In genomic region chr2:26477126-26477910, GRCh38 we compare ENCODE assay signal across 9 cellular contexts. TPM values are rescaled to one million over a fixed set of nuclear protein-coding genes. Genes with fewer than 3 reads are reported as not detected.
DNase-seq lines count a peak whose midpoint lies in the region; ATAC-seq and TF ChIP-seq lines count a peak whose summit lies in the region.
"Had no signal": no experiment of that assay in that cellular context is flagged by ENCODE, and none has a peak within 500 bp of the region (broad histone marks: within the 10 kb centered on the region; RNA-seq: fewer than 3 reads in every experiment).

No MANE protein-coding gene starts in this region.

- WGBS in adrenal gland, 4 donors: 67 to 80% (median 74%) methylated on average over 9 to 33 of the region's 33 CpGs

- H4K20me1 ChIP-seq in GM23338 (replicated peaks; ENCODE audit: insufficient read depth): no peaks in the 10 kb centered on the region
- no peaks in the 10 kb centered on the region for H4K20me1 ChIP-seq in PC-9 (ENCODE audit: insufficient read depth)

- H3K4me2 ChIP-seq in GM23338 (no peak overlapping the region), PC-9 (no peak overlapping the region)

- H3K36me3 Mint-ChIP-seq in CD14-positive monocyte (no peaks in the 10 kb centered on the region), GM23338 (ENCODE audit: low read depth) (no peaks in the 10 kb centered on the region), mesothelial cell of epicardium (no peaks in the 10 kb centered on the region)
- H3K36me3 Mint-ChIP-seq in activated T-helper 1 cell treated with anti-CD3 and anti-CD28 coated beads, Interleukin-12 subunit alpha, Interleukin-12 subunit beta, Interleukin-2, Interleukin-4 antibody, amounts not matched to agents 30 ng/mL and 10 ng/mL and 1 ng/mL, durations not matched to agents 14 hours and 24 hours and 36 hours (ENCODE audit: low read depth): no peaks in the 10 kb centered on the region

- CTCF ChIA-PET in PC-9 (lab: Charles Lee): interaction anchor here (0.7 kb wide), 1 partner anchor 599 kb away, joined by 5 read pairs; the partner anchor contains the start of gene ASXL2

- intact Hi-C loops in CD14-positive monocyte (cut with micrococcal nuclease) (no loop called here), adrenal gland (cut with DNase I) (no loop called here), PC-9 (cut with micrococcal nuclease; ENCODE audit: unreplicated experiment) (no loop called here)
- intact Hi-C loops in activated T-helper 1 cell treated with anti-CD3 and anti-CD28 coated beads, Interleukin-12 subunit alpha, Interleukin-12 subunit beta, Interleukin-2, Interleukin-4 antibody, amounts not matched to agents 30 ng/mL and 10 ng/mL and 1 ng/mL, durations not matched to agents 14 hours and 24 hours and 36 hours (cut with micrococcal nuclease): no loop called here

- POLR2A ChIA-PET in PC-9 (lab: Charles Lee; ENCODE audit: unreplicated experiment): no interaction called here

- no peak for TF ChIP-seq POLR2A in adrenal gland (IDR thresholded peaks at IDR 0.05)

- BruUV-seq in PC-9 (replicated peaks; lab: Mats Ljungman, UMichigan): no TSS peak

- DNase-seq in CD14-positive monocyte (ENCODE audit: low spot score): no peak
- DNase-seq in GM23338 (ENCODE audit: low spot score): peak; percentile 29
- DNase-seq in activated T-helper 1 cell treated with anti-CD3 and anti-CD28 coated beads, Interleukin-12 subunit alpha, Interleukin-12 subunit beta, Interleukin-2, Interleukin-4 antibody, amounts not matched to agents 30 ng/mL and 10 ng/mL and 1 ng/mL, durations not matched to agents 14 hours and 24 hours and 36 hours (ENCODE audit: low spot score): no peak
- peak in 1 of 2 experiments; percentile 13 for DNase-seq in mesothelial cell of epicardium (ENCODE audit: low spot score in 2 of 2, unreplicated experiment in 2 of 2)
- DNase-seq in adrenal gland: no peak
- no peak for DNase-seq in PC-9
- DNase-seq: colonic mucosa had no signal

- TF ChIP-seq CTCF in CD14-positive monocyte (IDR thresholded peaks at IDR 0.05): no peak
- TF ChIP-seq CTCF in GM23338 (conservative IDR thresholded peaks at IDR 0.05; ENCODE audit: low read depth in 2 of 2): no peak
- TF ChIP-seq CTCF in mesothelial cell of epicardium (IDR thresholded peaks at IDR 0.05; ENCODE audit: unreplicated experiment): no peak
- TF ChIP-seq CTCF in adrenal gland (IDR thresholded peaks at IDR 0.05): no peak
- no peak for TF ChIP-seq CTCF in PC-9 (conservative IDR thresholded peaks at IDR 0.05)

- no peak overlapping the region for H3K4me3 ChIP-seq in GM23338
- H3K4me3 ChIP-seq in adrenal gland: no peak overlapping the region
- H3K4me3 ChIP-seq in PC-9: no peak overlapping the region
- H3K4me3 ChIP-seq: colonic mucosa, mucosa of descending colon had no signal

- H3K9me3 ChIP-seq in adrenal gland (replicated peaks in 1 of 3) (no peaks in the 10 kb centered on the region), PC-9 (ENCODE audit: insufficient read depth, low read depth) (no peaks in the 10 kb centered on the region)
- H3K9me3 ChIP-seq: colonic mucosa, mucosa of descending colon had no signal

- peaks cover 6% of the 10 kb centered on the region for H3K4me1 Mint-ChIP-seq in CD14-positive monocyte
- H3K4me1 Mint-ChIP-seq in GM23338: peaks cover 4% of the 10 kb centered on the region
- H3K4me1 Mint-ChIP-seq in activated T-helper 1 cell treated with anti-CD3 and anti-CD28 coated beads, Interleukin-12 subunit alpha, Interleukin-12 subunit beta, Interleukin-2, Interleukin-4 antibody, amounts not matched to agents 30 ng/mL and 10 ng/mL and 1 ng/mL, durations not matched to agents 14 hours and 24 hours and 36 hours (ENCODE audit: low read depth): peaks cover 8% of the 10 kb centered on the region
- H3K4me1 Mint-ChIP-seq in mesothelial cell of epicardium: peaks cover 5% of the 10 kb centered on the region

- no peaks in the 10 kb centered on the region for H3K36me3 ChIP-seq in GM23338 (ENCODE audit: insufficient read depth)
- no peaks in the 10 kb centered on the region for H3K36me3 ChIP-seq in adrenal gland (replicated peaks in 1 of 2)
- H3K36me3 ChIP-seq in PC-9 (ENCODE audit: low read depth): no peaks in the 10 kb centered on the region
- H3K36me3 ChIP-seq: colonic mucosa had no signal

- H3K79me2 ChIP-seq in GM23338 (replicated peaks; ENCODE audit: insufficient read depth): no peaks in the 10 kb centered on the region
- no peaks in the 10 kb centered on the region for H3K79me2 ChIP-seq in PC-9 (ENCODE audit: low read depth)

- H3K27me3 ChIP-seq in GM23338 (ENCODE audit: insufficient read depth) (no peaks in the 10 kb centered on the region), adrenal gland (no peaks in the 10 kb centered on the region), PC-9 (ENCODE audit: insufficient read depth, low read depth) (no peaks in the 10 kb centered on the region)
- H3K27me3 ChIP-seq: colonic mucosa had no signal

- peak overlapping the region in 1 of 7 donors; percentile 30 for H3K27ac Mint-ChIP-seq in CD14-positive monocyte
- H3K27ac Mint-ChIP-seq in GM23338: peak overlapping the region; percentile 45; the same call in 1 of the 2 replicates
- peak overlapping the region; percentile 96 for H3K27ac Mint-ChIP-seq in activated T-helper 1 cell treated with anti-CD3 and anti-CD28 coated beads, Interleukin-12 subunit alpha, Interleukin-12 subunit beta, Interleukin-2, Interleukin-4 antibody, amounts not matched to agents 30 ng/mL and 10 ng/mL and 1 ng/mL, durations not matched to agents 14 hours and 24 hours and 36 hours
- peak overlapping the region; percentile 68 for H3K27ac Mint-ChIP-seq in mesothelial cell of epicardium

- peaks cover 2 to 8% (median 6%) of the 10 kb centered on the region in 3 donors for H3K27me3 Mint-ChIP-seq in CD14-positive monocyte (ENCODE audit: low read depth in 3 of 3)
- peaks cover 15% of the 10 kb centered on the region for H3K27me3 Mint-ChIP-seq in GM23338 (ENCODE audit: insufficient read depth, low read depth, poor library complexity)
- no peaks in the 10 kb centered on the region for H3K27me3 Mint-ChIP-seq in activated T-helper 1 cell treated with anti-CD3 and anti-CD28 coated beads, Interleukin-12 subunit alpha, Interleukin-12 subunit beta, Interleukin-2, Interleukin-4 antibody, amounts not matched to agents 30 ng/mL and 10 ng/mL and 1 ng/mL, durations not matched to agents 14 hours and 24 hours and 36 hours (ENCODE audit: insufficient read depth)
- H3K27me3 Mint-ChIP-seq in mesothelial cell of epicardium (ENCODE audit: low read depth): no peaks in the 10 kb centered on the region

- H3K9me2 ChIP-seq in GM23338 (ENCODE audit: insufficient read depth) (no peaks in the 10 kb centered on the region), PC-9 (ENCODE audit: insufficient read depth) (no peaks in the 10 kb centered on the region)

- H3K9me3 Mint-ChIP-seq in CD14-positive monocyte (peaks cover 0 to 1% (median 0%) of the 10 kb centered on the region in 7 donors), GM23338 (no peaks in the 10 kb centered on the region), mesothelial cell of epicardium (no peaks in the 10 kb centered on the region)
- no peaks in the 10 kb centered on the region for H3K9me3 Mint-ChIP-seq in activated T-helper 1 cell treated with anti-CD3 and anti-CD28 coated beads, Interleukin-12 subunit alpha, Interleukin-12 subunit beta, Interleukin-2, Interleukin-4 antibody, amounts not matched to agents 30 ng/mL and 10 ng/mL and 1 ng/mL, durations not matched to agents 14 hours and 24 hours and 36 hours

- H3K4me1 ChIP-seq in GM23338 (ENCODE audit: insufficient read depth): peaks cover 7% of the 10 kb centered on the region; the same call in 1 of the 2 replicates
- H3K4me1 ChIP-seq in adrenal gland (replicated peaks in 1 of 2): peaks cover 4 to 16% of the 10 kb centered on the region in 2 donors
- no peaks in the 10 kb centered on the region for H3K4me1 ChIP-seq in PC-9 (replicated peaks; ENCODE audit: insufficient read depth)
- H3K4me1 ChIP-seq: colonic mucosa had no signal

- H3K4me3 Mint-ChIP-seq in CD14-positive monocyte: peak overlapping the region; percentile 4 to 69
- H3K4me3 Mint-ChIP-seq in GM23338: no peak overlapping the region; the same call in 2 of the 3 replicates
- H3K4me3 Mint-ChIP-seq in activated T-helper 1 cell treated with anti-CD3 and anti-CD28 coated beads, Interleukin-12 subunit alpha, Interleukin-12 subunit beta, Interleukin-2, Interleukin-4 antibody, amounts not matched to agents 30 ng/mL and 10 ng/mL and 1 ng/mL, durations not matched to agents 14 hours and 24 hours and 36 hours: peak overlapping the region; percentile 84
- H3K4me3 Mint-ChIP-seq in mesothelial cell of epicardium: no peak overlapping the region

- H3F3A ChIP-seq in GM23338 (replicated peaks; ENCODE audit: low read depth): no peaks in the 10 kb centered on the region
- H3F3A ChIP-seq in PC-9 (ENCODE audit: insufficient read depth, low read depth): peaks cover 4% of the 10 kb centered on the region

- H2AFZ ChIP-seq in GM23338 (peak overlapping the region; percentile 84), PC-9 (no peak overlapping the region)

- H3K27ac ChIP-seq in GM23338 (ENCODE audit: low read depth) (no peak overlapping the region), adrenal gland (no peak overlapping the region), PC-9 (no peak overlapping the region)
- H3K27ac ChIP-seq: colonic mucosa had no signal

- ATAC-seq in GM23338 (peak; percentile 43), HG03378 (IDR thresholded peaks at IDR 0.05; ENCODE audit: unreplicated experiment) (no peak)

TF ChIP-seq in GM23338, 12 proteins besides CTCF, POLR2A, EP300 and RAD21 (continues in another document):
- TF ChIP-seq ZNF114 (CRISPR knock-in tag; IDR thresholded peaks at IDR 0.05) (no peak), EZH2phosphoT487 (IDR thresholded peaks at IDR 0.05; ENCODE audit: unreplicated experiment) (no peak), EZH2 (IDR thresholded peaks at IDR 0.05; ENCODE audit: low read depth, unreplicated experiment) (no peak), JUNB (IDR thresholded peaks at IDR 0.05; ENCODE audit: unreplicated experiment) (no peak)

RNA-seq across cellular contexts. Expression of gene OTOF, which starts 0.6 kb away (rescaled TPM):
- polyA plus RNA-seq in CD14-positive monocyte: not detected
- 0.21 TPM in 1 of 2 replicates, not detected in the other for total RNA-seq in GM23338 (2014; rRNA removed; shearing (Covaris generic))
- polyA plus RNA-seq in GM23338 (2016; fragmentation: Nextera tagmentation; extraction: Ambion mirVana): 0.23 TPM in 1 of 2 replicates, not detected in the other
- total RNA-seq in activated T-helper 1 cell treated with anti-CD3 and anti-CD28 coated beads, Interleukin-12 subunit alpha, Interleukin-12 subunit beta, Interleukin-2, Interleukin-4 antibody, amounts not matched to agents 30 ng/mL and 10 ng/mL and 1 ng/mL, durations not matched to agents 14 hours and 24 hours and 36 hours: 5.9 and 6.9 TPM in 2 replicates
- total RNA-seq in mesothelial cell of epicardium: 0.16 to 0.40 TPM (median 0.25 TPM) in 3 replicates
- 1 to 10 TPM in 4 of 8 donors, under 1 TPM in 4; 0.18 to 2.0 (median 1.1) TPM for total RNA-seq in adrenal gland
- polyA plus RNA-seq in adrenal gland: 1 to 10 TPM in 2 of 3 donors, under 1 TPM in 1; 0.33 to 1.6 (median 1.1) TPM
- not detected in 2 replicates for total RNA-seq in PC-9 (2021)
- total RNA-seq: colonic mucosa had no signal

Comparison
In these comparisons a context has a peak if more than half of its experiments do, and no peak if none do; other contexts are left out.
1. H3K4me3 Mint-ChIP-seq: peak in CD14-positive monocyte (2 of 2) and activated T-helper 1 cell treated with anti-CD3 and anti-CD28 coated beads, Interleukin-12 subunit alpha, Interleukin-12 subunit beta, Interleukin-2, Interleukin-4 antibody, amounts not matched to agents 30 ng/mL and 10 ng/mL and 1 ng/mL, durations not matched to agents 14 hours and 24 hours and 36 hours (single experiment); none in GM23338 (single experiment) and mesothelial cell of epicardium (single experiment).